Comparison of ENCODE assay signal across 18 cellular contexts in genomic region chr15:63984331-63984730, GRCh38.
A peak's percentile ranks its signal among the peaks of the same experiment; 100 is the strongest.
DNase-seq lines count a peak whose midpoint lies in the region; ATAC-seq and TF ChIP-seq lines count a peak whose summit lies in the region.
"Had no signal": no experiment of that assay in that cellular context is flagged by ENCODE, and none has a peak within 500 bp of the region (broad histone marks: within the 10 kb centered on the region; RNA-seq: fewer than 3 reads in every experiment).

No MANE protein-coding gene starts in this region.

- TF ChIP-seq CTCF in chondrocyte (IDR thresholded peaks at IDR 0.05) = no peak
- TF ChIP-seq CTCF in psoas muscle (IDR thresholded peaks at IDR 0.05) = no peak
- no peak for TF ChIP-seq CTCF in tibial artery (IDR thresholded peaks at IDR 0.05)
- TF ChIP-seq CTCF in WTC11 (IDR thresholded peaks at IDR 0.05) = no peak

- H3K9me3 ChIP-seq in psoas muscle (no peaks in the 10 kb centered on the region), tibial artery (no peaks in the 10 kb centered on the region)
- H3K9me3 ChIP-seq: Caco-2, HAP-1 had no signal

- H3K4me3 Mint-ChIP-seq in chondrocyte (ENCODE audit: unreplicated experiment) (no peak overlapping the region), WTC11 (no peak overlapping the region)
- H3K4me3 Mint-ChIP-seq: B cell had no signal

- WGBS in psoas muscle, 3 donors = 64 to 96% (median 73%) methylated on average over 3 of the region's 3 CpGs

- H3K36me3 ChIP-seq in psoas muscle (ENCODE audit: insufficient read depth in 1 of 2, low read depth in 1 of 2) (peaks cover 0 to 9% of the 10 kb centered on the region in 2 donors), tibial artery (no peaks in the 10 kb centered on the region)
- H3K36me3 ChIP-seq: HAP-1 had no signal

- H3K27me3 ChIP-seq in psoas muscle (ENCODE audit: insufficient read depth in 3 of 3, low read length in 2 of 3) (no peaks in the 10 kb centered on the region), tibial artery (no peaks in the 10 kb centered on the region)

- CTCF ChIA-PET in WTC11 (lab: Charles Lee) = interaction anchor here (1.3 to 8.0 kb wide), 3 partner anchors 39 to 374 kb away, joined by 4 to 80 read pairs (median 11); no protein-coding TSS in a partner anchor

- ATAC-seq in psoas muscle (no peak), WTC11 (no peak), GM18498 (IDR thresholded peaks at IDR 0.05; ENCODE audit: unreplicated experiment) (no peak)
- ATAC-seq: Panc1 had no signal

- H3K27ac Mint-ChIP-seq in chondrocyte (ENCODE audit: unreplicated experiment) = no peak overlapping the region
- no peak overlapping the region for H3K27ac Mint-ChIP-seq in WTC11
- H3K27ac Mint-ChIP-seq: CD4-positive, CD25-positive, alpha-beta regulatory T cell had no signal

- H3K4me1 ChIP-seq in psoas muscle (peaks cover 73% of the 10 kb centered on the region), tibial artery (peaks cover 0 to 30% (median 20%) of the 10 kb centered on the region in 4 donors)
- H3K4me1 ChIP-seq: Caco-2 had no signal

- H3K36me3 Mint-ChIP-seq in chondrocyte (ENCODE audit: low read depth) = no peaks in the 10 kb centered on the region
- no peaks in the 10 kb centered on the region for H3K36me3 Mint-ChIP-seq in WTC11
- H3K36me3 Mint-ChIP-seq: CD4-positive, CD25-positive, alpha-beta regulatory T cell had no signal

- H3K4me3 ChIP-seq in psoas muscle = no peak overlapping the region
- no peak overlapping the region for H3K4me3 ChIP-seq in tibial artery
- H3K4me3 ChIP-seq: HAP-1 had no signal

- POLR2A ChIA-PET in WTC11 (lab: Charles Lee) = no interaction called here

- H3K27ac ChIP-seq in psoas muscle (peak overlapping the region; percentile 79), tibial artery (peak overlapping the region; percentile 30 to 72)

- H3K9me3 Mint-ChIP-seq in chondrocyte (ENCODE audit: low read depth) = no peaks in the 10 kb centered on the region
- no peaks in the 10 kb centered on the region for H3K9me3 Mint-ChIP-seq in WTC11
- H3K9me3 Mint-ChIP-seq: CD4-positive, CD25-positive, alpha-beta regulatory T cell had no signal

- H3K4me1 Mint-ChIP-seq in chondrocyte (ENCODE audit: low read depth) = peaks cover 14% of the 10 kb centered on the region
- 0 out of 2 replicates have a peak, but pooled peaks cover 2% of the 10 kb centered on the region for H3K4me1 Mint-ChIP-seq in WTC11
- H3K4me1 Mint-ChIP-seq: CD4-positive, CD25-positive, alpha-beta regulatory T cell had no signal

- H3K27me3 Mint-ChIP-seq in chondrocyte (ENCODE audit: low read depth) = no peaks in the 10 kb centered on the region
- H3K27me3 Mint-ChIP-seq in WTC11 (ENCODE audit: low read depth) = no peaks in the 10 kb centered on the region; the same call in 1 of the 2 replicates
- H3K27me3 Mint-ChIP-seq: B cell; CD4-positive, CD25-positive, alpha-beta regulatory T cell had no signal

- intact Hi-C loops in psoas muscle (cut with DNase I) = loop anchor here in 1 of 2 donors (5.0 kb wide), 2 partner anchors 33 to 63 kb away; partner anchors contain the start of gene DAPK2
- intact Hi-C loops in tibial artery (cut with DNase I; ENCODE audit: low total_unique reads) = no loop called here

- DNase-seq in chondrocyte (ENCODE audit: low spot score) (peak; percentile 39), islet precursor cell (peak; percentile 29), psoas muscle (no peak), tibial artery (no peak), iPS-NIHi7 (ENCODE audit: extremely low spot score) (no peak), WTC11 (ENCODE audit: low spot score) (no peak)
- DNase-seq: Caco-2; CD4-positive, CD25-positive, alpha-beta regulatory T cell; IMR-90; Kasumi-1; MM.1S; NCI-H1092 treated with DMSO at 0.1 percent for 48 hours; NCI-H226; NCI-H524 treated with DMSO at 0.1 percent for 48 hours had no signal

TF ChIP-seq in WTC11, 78 proteins besides CTCF, POLR2A, EP300 and RAD21 (continues in another document):
- no peak for TF ChIP-seq GTF2I (CRISPR knock-in tag; conservative IDR thresholded peaks at IDR 0.05)
- TF ChIP-seq RORB (CRISPR knock-in tag; IDR thresholded peaks at IDR 0.05) = no peak
- TF ChIP-seq ZSCAN18 (CRISPR knock-in tag; IDR thresholded peaks at IDR 0.05) = no peak
- no peak for TF ChIP-seq ETV6 (CRISPR knock-in tag; IDR thresholded peaks at IDR 0.05)
- no peak for TF ChIP-seq JUN (CRISPR knock-in tag; IDR thresholded peaks at IDR 0.05)
- no peak for TF ChIP-seq ZNF281 (CRISPR knock-in tag; IDR thresholded peaks at IDR 0.05)
- no peak for TF ChIP-seq NFYB (CRISPR knock-in tag; conservative IDR thresholded peaks at IDR 0.05; ENCODE audit: low read depth)
- no peak for TF ChIP-seq ZNF396 (CRISPR knock-in tag; IDR thresholded peaks at IDR 0.05; ENCODE audit: borderline replicate concordance)
- TF ChIP-seq ATF2 (CRISPR knock-in tag; IDR thresholded peaks at IDR 0.05; ENCODE audit: borderline replicate concordance, low read depth) = no peak
- no peak for TF ChIP-seq ARID4B (CRISPR knock-in tag; IDR thresholded peaks at IDR 0.05; ENCODE audit: borderline replicate concordance)
- TF ChIP-seq ZNF423 (CRISPR knock-in tag; IDR thresholded peaks at IDR 0.05) = no peak
- TF ChIP-seq TEAD4 (CRISPR knock-in tag; IDR thresholded peaks at IDR 0.05) = no peak

Comparison
In these comparisons a context has a peak if more than half of its experiments do, and no peak if none do; other contexts are left out.
1. DNase-seq: peak in chondrocyte (single experiment) and islet precursor cell (single experiment); none in psoas muscle (0 of 2), tibial artery (0 of 2), iPS-NIHi7 (single experiment) and WTC11 (single experiment).